In genomic region chr18:58929206-58929605, GRCh38 we compare ENCODE assay signal across 22 cellular contexts.
DNase-seq lines count a peak whose midpoint lies in the region; ATAC-seq and TF ChIP-seq lines count a peak whose summit lies in the region.
"Had no signal": no experiment of that assay in that cellular context is flagged by ENCODE, and none has a peak within 500 bp of the region (broad histone marks: within the 10 kb centered on the region; RNA-seq: fewer than 3 reads in every experiment).

No MANE protein-coding gene starts in this region.

- H3K36me3 Mint-ChIP-seq in nephron progenitor cell (ENCODE audit: low read depth): peaks cover 48% of the 10 kb centered on the region

- H3K27me3 Mint-ChIP-seq in nephron progenitor cell (ENCODE audit: low read depth, poor library complexity): peaks cover 3% of the 10 kb centered on the region
- H3K27me3 Mint-ChIP-seq: brain had no signal

- in situ Hi-C loops in GM23248 (cut with MboI): no loop called here

- intact Hi-C loops in heart left ventricle (cut with DNase I): loop anchor here in 2 of 10 donors (5.0 to 10.0 kb wide), 2 partner anchors 67 to 134 kb away; partner anchors contain the start of gene ZNF532 (in 1 of the 2)
- intact Hi-C loops in left cardiac atrium (cut with DNase I): no loop called here
- intact Hi-C loops in aorta (cut with DNase I): no loop called here

- H2AFZ ChIP-seq in GM23248: no peak overlapping the region

- H3K27me3 ChIP-seq in heart left ventricle (no peaks in the 10 kb centered on the region), aorta (ENCODE audit: control insufficient read depth in 1 of 2, insufficient read depth in 2 of 2, low read length in 1 of 2) (no peaks in the 10 kb centered on the region), GM23248 (replicated peaks; ENCODE audit: insufficient read depth) (no peaks in the 10 kb centered on the region)
- H3K27me3 ChIP-seq: testis had no signal

- H3K27ac Mint-ChIP-seq in nephron progenitor cell: peak overlapping the region; percentile 93
- H3K27ac Mint-ChIP-seq: activated CD8-positive, alpha-beta T cell treated with anti-CD3 and anti-CD28 coated beads, Interleukin-2, amount 10 ng/mL, durations not matched to agents 7 days and 5 days; CD4-positive, alpha-beta memory T cell had no signal

- H3K4me3 ChIP-seq in heart left ventricle (no peak overlapping the region), aorta (ENCODE audit: low read length in 2 of 2) (peak overlapping the region in 1 of 2 donors; percentile 64), GM23248 (no peak overlapping the region)
- H3K4me3 ChIP-seq: smooth muscle cell, testis had no signal

- peaks cover 0 to 17% (median 6%) of the 10 kb centered on the region in 12 donors for H3K9me3 ChIP-seq in heart left ventricle
- H3K9me3 ChIP-seq in aorta (ENCODE audit: control insufficient read depth, low read length): no peaks in the 10 kb centered on the region
- no peaks in the 10 kb centered on the region for H3K9me3 ChIP-seq in GM23248 (ENCODE audit: low read depth)
- H3K9me3 ChIP-seq: testis had no signal

- H3K4me2 ChIP-seq in GM23248 (ENCODE audit: unreplicated experiment): no peak overlapping the region
- H3K4me2 ChIP-seq: smooth muscle cell had no signal

- DNase-seq in heart left ventricle (no peak), left cardiac atrium (no peak), cerebellar cortex (ENCODE audit: low spot score) (peak; percentile 69), nephron progenitor cell (no peak), aorta (no peak), GM23248 (no peak), SW 1271 (lab: John Stamatoyannopoulos, UW) (no peak), AG08395 (ENCODE audit: low spot score) (no peak)
- DNase-seq: activated CD8-positive, alpha-beta T cell treated with anti-CD3 and anti-CD28 coated beads, Interleukin-2, amount 10 ng/mL, durations not matched to agents 7 days and 5 days; activated gamma-delta T cell; AML-193; CD4-positive, alpha-beta memory T cell; DMS 273 treated with DMSO at 0.1 percent for 48 hours; kidney glomerular epithelial cell; NCI-H1105 treated with DMSO at 0.1 percent for 48 hours; NCI-H2029 treated with DMSO at 0.1 percent for 48 hours; NCI-H82; SHP77 treated with DMSO at 0.1 percent for 48 hours; testis had no signal

- H4K20me1 ChIP-seq in GM23248 (ENCODE audit: insufficient read depth): 0 out of 2 replicates have a peak, but pooled peaks cover 3% of the 10 kb centered on the region

- H3K36me3 ChIP-seq in heart left ventricle (peaks cover 0 to 30% (median 0%) of the 10 kb centered on the region in 9 donors), aorta (ENCODE audit: control insufficient read depth in 1 of 2, insufficient read depth in 2 of 2, low read length in 1 of 2) (no peaks in the 10 kb centered on the region), GM23248 (ENCODE audit: low read depth) (0 out of 2 replicates have a peak, but pooled peaks cover 9% of the 10 kb centered on the region)

- no peak for TF ChIP-seq CTCF in heart left ventricle (IDR thresholded peaks at IDR 0.05)
- no peak for TF ChIP-seq CTCF in nephron progenitor cell (IDR thresholded peaks at IDR 0.05)

- H3K9ac ChIP-seq in GM23248: no peak overlapping the region

- H3K4me1 ChIP-seq in heart left ventricle (peaks cover 5 to 37% (median 28%) of the 10 kb centered on the region in 12 donors), aorta (ENCODE audit: control insufficient read depth in 1 of 2, insufficient read depth in 2 of 2, low read length in 2 of 2) (peaks cover 0 to 3% of the 10 kb centered on the region in 2 donors), GM23248 (ENCODE audit: insufficient read depth) (no peaks in the 10 kb centered on the region)

- WGBS in heart left ventricle, 4 donors: 63 to 82% (median 73%) methylated on average over 6 of the region's 6 CpGs
- WGBS in aorta, 2 donors: 14 to 19% methylated on average over 6 of the region's 6 CpGs
- 89 to 90% methylated on average over 6 of the region's 6 CpGs for WGBS in GM23248 (ENCODE audit: low coverage in 1 of 2, low lambda C conversion rate in 2 of 2, missing lambda C conversion rate in 2 of 2), 2 experiments

- peaks cover 83% of the 10 kb centered on the region for H3K79me2 ChIP-seq in GM23248 (ENCODE audit: insufficient read depth)

- H3F3A ChIP-seq in GM23248 (ENCODE audit: insufficient read depth): no peaks in the 10 kb centered on the region

- ATAC-seq in heart left ventricle: no peak
- no peak for ATAC-seq in left cardiac atrium
- ATAC-seq in aorta (ENCODE audit: low FRiP score): no peak
- ATAC-seq: activated CD8-positive, alpha-beta T cell treated with anti-CD3 and anti-CD28 coated beads, Interleukin-2, amount 10 ng/mL, durations not matched to agents 7 days and 5 days had no signal

- H3K27ac ChIP-seq in heart left ventricle (peak overlapping the region in 9 of 12 donors; percentile 25 to 77 (median 63)), aorta (ENCODE audit: low read depth in 1 of 2, low read length in 2 of 2) (peak overlapping the region; percentile 54 to 82), GM23248 (no peak overlapping the region)
- H3K27ac ChIP-seq: 22Rv1, testis had no signal

- H3K9me2 ChIP-seq in GM23248 (ENCODE audit: insufficient read depth): no peaks in the 10 kb centered on the region

- no peak overlapping the region for H3K4me3 Mint-ChIP-seq in nephron progenitor cell
- H3K4me3 Mint-ChIP-seq: activated CD8-positive, alpha-beta T cell treated with anti-CD3 and anti-CD28 coated beads, Interleukin-2, amount 10 ng/mL, durations not matched to agents 7 days and 5 days; CD4-positive, alpha-beta memory T cell had no signal

- peaks cover 20% of the 10 kb centered on the region for H3K9me3 Mint-ChIP-seq in nephron progenitor cell

- peaks cover 37% of the 10 kb centered on the region for H3K4me1 Mint-ChIP-seq in nephron progenitor cell
- H3K4me1 Mint-ChIP-seq: CD4-positive, alpha-beta memory T cell had no signal

- TF ChIP-seq POLR2A in heart left ventricle (IDR thresholded peaks at IDR 0.05): no peak
